Comparison of ENCODE assay signal across 14 cellular contexts in the genomic region with DNA sequence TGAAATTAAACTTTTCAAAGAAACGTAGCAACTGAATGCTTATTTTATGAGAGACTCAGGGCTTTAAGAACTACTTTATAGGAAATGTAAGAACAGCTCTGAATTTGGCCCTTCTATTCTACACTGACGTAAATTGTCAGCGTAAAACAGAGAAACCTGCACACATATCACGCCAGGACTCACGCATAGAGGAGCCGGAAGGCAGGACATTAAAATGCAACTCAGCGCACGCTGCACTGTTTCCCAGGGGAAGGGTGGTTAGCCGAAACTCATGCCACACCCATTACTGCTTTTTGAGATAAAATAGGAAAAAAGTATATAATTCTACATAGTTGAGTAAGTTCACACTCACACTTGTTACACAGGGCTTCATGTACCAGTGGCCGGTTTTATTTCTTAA. TPM values are rescaled to one million over a fixed set of nuclear protein-coding genes. Genes with fewer than 3 reads are reported as not detected.
DNase-seq lines count a peak whose midpoint lies in the region; ATAC-seq and TF ChIP-seq lines count a peak whose summit lies in the region.
"Had no signal": no experiment of that assay in that cellular context is flagged by ENCODE, and none has a peak within 500 bp of the region (broad histone marks: within the 10 kb centered on the region; RNA-seq: fewer than 3 reads in every experiment).

No MANE protein-coding gene starts in this region.

- no peaks in the 10 kb centered on the region for H3K9me3 Mint-ChIP-seq in natural killer cell treated with Interleukin-12 subunit alpha and Interleukin-12 subunit beta and Interleukin-15 and Interleukin-18, amount 100 ng/mL, for 72 hours

- no peaks in the 10 kb centered on the region for H3K27me3 ChIP-seq in suprapubic skin
- H3K27me3 ChIP-seq: adrenal gland had no signal

- no peak for TF ChIP-seq CTCF in suprapubic skin (IDR thresholded peaks at IDR 0.05)

- H3K4me1 Mint-ChIP-seq in natural killer cell treated with Interleukin-12 subunit alpha and Interleukin-12 subunit beta and Interleukin-15 and Interleukin-18, amount 100 ng/mL, for 72 hours (ENCODE audit: low read depth in 2 of 2): no peaks in the 10 kb centered on the region

- H3K27me3 Mint-ChIP-seq in natural killer cell treated with Interleukin-12 subunit alpha and Interleukin-12 subunit beta and Interleukin-15 and Interleukin-18, amount 100 ng/mL, for 72 hours: peaks cover 4 to 7% of the 10 kb centered on the region in 2 donors

- no peak for ATAC-seq in left lobe of liver
- ATAC-seq in natural killer cell treated with Interleukin-12 subunit alpha and Interleukin-12 subunit beta and Interleukin-15 and Interleukin-18, amount 100 ng/mL, for 72 hours: no peak
- ATAC-seq in GM19324 (IDR thresholded peaks at IDR 0.05; ENCODE audit: low FRiP score, unreplicated experiment): no peak
- no peak for ATAC-seq in HG02981 (IDR thresholded peaks at IDR 0.05; ENCODE audit: unreplicated experiment)
- ATAC-seq: activated T-cell treated with anti-CD3 and anti-CD28 coated beads, Interleukin-2, amount 50 U/mL, for 72 hours had no signal

- peaks cover 57% of the 10 kb centered on the region for H3K4me1 ChIP-seq in suprapubic skin
- H3K4me1 ChIP-seq: adrenal gland had no signal

- H3K9me3 ChIP-seq in suprapubic skin: no peaks in the 10 kb centered on the region

- no peak overlapping the region for H3K4me3 Mint-ChIP-seq in natural killer cell treated with Interleukin-12 subunit alpha and Interleukin-12 subunit beta and Interleukin-15 and Interleukin-18, amount 100 ng/mL, for 72 hours
- H3K4me3 Mint-ChIP-seq: activated T-cell treated with anti-CD3 and anti-CD28 coated beads, Interleukin-2, amount 50 U/mL, for 72 hours had no signal

- H3K4me3 ChIP-seq in suprapubic skin: no peak overlapping the region
- H3K4me3 ChIP-seq: adrenal gland had no signal

- no peak overlapping the region for H3K27ac Mint-ChIP-seq in natural killer cell treated with Interleukin-12 subunit alpha and Interleukin-12 subunit beta and Interleukin-15 and Interleukin-18, amount 100 ng/mL, for 72 hours
- H3K27ac Mint-ChIP-seq: activated T-cell treated with anti-CD3 and anti-CD28 coated beads, Interleukin-2, amount 50 U/mL, for 72 hours had no signal

- TF ChIP-seq EP300 in suprapubic skin (IDR thresholded peaks at IDR 0.05): no peak

- H3K27ac ChIP-seq in epithelial cell of prostate (peak overlapping the region; percentile 97), suprapubic skin (peak overlapping the region; percentile 36)

- peaks cover 10% of the 10 kb centered on the region for H3K36me3 Mint-ChIP-seq in natural killer cell treated with Interleukin-12 subunit alpha and Interleukin-12 subunit beta and Interleukin-15 and Interleukin-18, amount 100 ng/mL, for 72 hours

- 27% methylated on average over 10 of the region's 10 CpGs for WGBS in suprapubic skin

- TF ChIP-seq POLR2A in suprapubic skin (IDR thresholded peaks at IDR 0.05): no peak

- DNase-seq in HUDEP-2 (lab: John Stamatoyannopoulos, UW; ENCODE audit: unreplicated experiment in 76 of 76) (peak in 67 of 76 experiments; percentile 2 to 95 (median 46)), epithelial cell of prostate (ENCODE audit: low read depth, low spot score) (no peak), left lobe of liver (ENCODE audit: low spot score) (peak; percentile 22), suprapubic skin (ENCODE audit: low spot score in 2 of 2) (no peak), retina (no peak)
- DNase-seq in natural killer cell treated with Interleukin-12 subunit alpha and Interleukin-12 subunit beta and Interleukin-15 and Interleukin-18, amount 100 ng/mL, for 72 hours (ENCODE audit: low spot score): no peak
- DNase-seq: activated T-cell treated with anti-CD3 and anti-CD28 coated beads, Interleukin-2, amount 50 U/mL, for 72 hours; C1 segment of cervical spinal cord; mesendoderm; NCI-H2081; NCI-H748 treated with DMSO at 0.1 percent for 48 hours had no signal

- H3K36me3 ChIP-seq in suprapubic skin: peaks cover 37% of the 10 kb centered on the region

RNA-seq across cellular contexts. Expression of a gene that starts 7.4 kb away (rescaled TPM):
- 5.2 TPM for total RNA-seq in left lobe of liver
- 100 to 1,000 TPM; 211 to 298 (median 220) TPM for total RNA-seq in suprapubic skin
- 1 to 10 TPM; 3.7 to 7.3 TPM for total RNA-seq in natural killer cell treated with Interleukin-12 subunit alpha and Interleukin-12 subunit beta and Interleukin-15 and Interleukin-18, amount 100 ng/mL, for 72 hours

Comparison
In these comparisons a context has a peak if more than half of its experiments do, and no peak if none do; other contexts are left out.
1. DNase-seq: peak in HUDEP-2 (67 of 76) and left lobe of liver (single experiment); none in epithelial cell of prostate (single experiment), suprapubic skin (0 of 2), natural killer cell treated with Interleukin-12 subunit alpha and Interleukin-12 subunit beta and Interleukin-15 and Interleukin-18, amount 100 ng/mL, for 72 hours (single experiment) and retina (single experiment).
2. RNA of a gene that starts 7.4 kb away (total RNA-seq): 211 to 298 TPM in suprapubic skin; 3.7 to 7.3 TPM in natural killer cell treated with Interleukin-12 subunit alpha and Interleukin-12 subunit beta and Interleukin-15 and Interleukin-18, amount 100 ng/mL, for 72 hours and 5.2 TPM in left lobe of liver (single experiment); every median in the first group is over 10 times any median in the second.